ENCODE assay signal across 1 cellular context in the genomic region with DNA sequence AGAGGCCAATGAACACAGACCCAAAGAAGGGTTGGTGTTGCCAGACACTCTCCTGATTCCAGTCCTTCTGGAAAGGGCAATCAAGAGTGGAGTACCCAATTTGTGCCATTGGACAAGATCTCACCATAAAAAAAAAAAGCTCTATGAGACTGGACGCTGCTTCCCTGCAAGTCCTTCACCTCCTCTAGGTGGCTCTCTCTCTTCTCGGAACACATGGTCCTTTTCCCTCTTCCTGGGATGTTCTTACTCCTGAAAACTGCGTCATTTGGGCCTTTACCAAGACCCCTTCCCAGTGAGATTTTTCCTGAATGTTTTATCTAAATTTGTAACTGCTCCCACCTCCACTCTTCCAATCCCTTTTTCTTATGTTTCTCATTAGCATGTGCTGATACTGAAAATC.
A peak's percentile ranks its signal among the peaks of the same experiment; 100 is the strongest.
TF ChIP-seq lines count a peak whose summit lies in the region.

No MANE protein-coding gene starts in this region.

TF ChIP-seq in K562, 482 proteins besides CTCF, POLR2A, EP300 and RAD21 (continued from another document):
- TF ChIP-seq MYC (IDR thresholded peaks at IDR 0.05; ENCODE audit: low read depth, low read length) (peak; percentile 86), MYC (CRISPR knock-in tag; IDR thresholded peaks at IDR 0.05; ENCODE audit: borderline replicate concordance, low read depth) (no peak), USF2 (CRISPR knock-in tag; IDR thresholded peaks at IDR 0.05) (peak; percentile 34), MGA (IDR thresholded peaks at IDR 0.05) (peak; percentile 84)
